ENCODE assay signal across 18 cellular contexts in genomic region chr20:48333707-48334106, GRCh38.
DNase-seq lines count a peak whose midpoint lies in the region; ATAC-seq and TF ChIP-seq lines count a peak whose summit lies in the region.
"Had no signal": no experiment of that assay in that cellular context is flagged by ENCODE, and none has a peak within 500 bp of the region (broad histone marks: within the 10 kb centered on the region; RNA-seq: fewer than 3 reads in every experiment).

No MANE protein-coding gene starts in this region.

- no peaks in the 10 kb centered on the region for H3K9me3 Mint-ChIP-seq in Calu3 (ENCODE audit: low read depth, unreplicated experiment)
- H3K9me3 Mint-ChIP-seq: HFFc6 had no signal

- no peak overlapping the region for H3K4me3 Mint-ChIP-seq in Calu3 (ENCODE audit: low read depth, unreplicated experiment)
- H3K4me3 Mint-ChIP-seq: CD4-positive, alpha-beta memory T cell; HFFc6 had no signal

- peak overlapping the region; percentile 32 for H2AK5ac ChIP-seq in neuronal stem cell (ENCODE audit: low read depth, low read length)

- H4K91ac ChIP-seq in neuronal stem cell (ENCODE audit: low read depth, low read length, poor library complexity), result no peak overlapping the region

- no CpG with 5 or more reads among the region's 4 CpGs for WGBS in neuronal stem cell (ENCODE audit: extremely low coverage in 2 of 2, insufficient read length in 2 of 2, insufficient replicate concordance in 1 of 2), 2 donors

- H2BK15ac ChIP-seq in neuronal stem cell (ENCODE audit: low read length), result no peak overlapping the region

- H3K4me1 ChIP-seq in RWPE2 (ENCODE audit: insufficient read depth, poor library complexity, severe bottlenecking) (peaks cover 7% of the 10 kb centered on the region), neuronal stem cell (ENCODE audit: control insufficient read depth in 2 of 2, insufficient read depth in 1 of 2, low read depth in 1 of 2, low read length in 2 of 2) (peaks cover 0 to 2% of the 10 kb centered on the region in 2 donors)

- H3K4me1 Mint-ChIP-seq in Calu3 (ENCODE audit: low read depth, unreplicated experiment), result peaks cover 20% of the 10 kb centered on the region
- H3K4me1 Mint-ChIP-seq: CD4-positive, alpha-beta memory T cell had no signal

- BruUV-seq in Calu3 (replicated peaks; lab: Mats Ljungman, UMichigan), result no TSS peak

- no peaks in the 10 kb centered on the region for H3K36me3 ChIP-seq in RWPE2 (ENCODE audit: low read depth)
- no peaks in the 10 kb centered on the region for H3K36me3 ChIP-seq in neuronal stem cell (replicated peaks in 1 of 2; ENCODE audit: control insufficient read depth in 2 of 2, insufficient read depth in 2 of 2, low read length in 2 of 2)
- H3K36me3 ChIP-seq: HAP-1 had no signal

- intact Hi-C loops in Calu3 (cut with micrococcal nuclease; ENCODE audit: unreplicated experiment), result no loop called here

- H3K27me3 ChIP-seq in RWPE2 (ENCODE audit: insufficient read depth, poor library complexity, severe bottlenecking) (peaks cover 5% of the 10 kb centered on the region), neuronal stem cell (ENCODE audit: control insufficient read depth in 3 of 3, insufficient read depth in 3 of 3, low read depth in 1 of 3, low read length in 3 of 3) (no peaks in the 10 kb centered on the region)

- H2AFZ ChIP-seq in neuronal stem cell (ENCODE audit: low read length), result no peak overlapping the region

- CTCF ChIA-PET in Calu3 (lab: Charles Lee), result no interaction called here

- no peaks in the 10 kb centered on the region for H3K79me1 ChIP-seq in neuronal stem cell (ENCODE audit: low read depth, low read length)

- peak; percentile 56 for DNase-seq in RWPE2 (ENCODE audit: low spot score)
- DNase-seq in islet precursor cell, result peak; percentile 22
- DNase-seq in neuronal stem cell (ENCODE audit: low spot score), result no peak
- no peak for DNase-seq in HPDE6-E6E7 (ENCODE audit: extremely low spot score)
- DNase-seq in Calu3, result no peak
- no peak for DNase-seq in middle frontal gyrus (ENCODE audit: extremely low spot score, low spot score)
- no peak for DNase-seq in iPS-NIHi11 (ENCODE audit: low spot score)
- DNase-seq: C1 segment of cervical spinal cord; Caco-2; CD4-positive, alpha-beta memory T cell; DMS 273 treated with DMSO at 0.1 percent for 48 hours; DMS79; EL; GDM1; GOT3; HFFc6 had no signal

- no peak overlapping the region for H3K4ac ChIP-seq in neuronal stem cell (ENCODE audit: low read length)

- no peaks in the 10 kb centered on the region for H3K27me3 Mint-ChIP-seq in Calu3 (ENCODE audit: unreplicated experiment)

- no peak overlapping the region for H2BK120ac ChIP-seq in neuronal stem cell (ENCODE audit: low read depth, low read length)

- H3K27ac ChIP-seq in RWPE2 (ENCODE audit: poor library complexity, severe bottlenecking), result no peak overlapping the region
- H3K27ac ChIP-seq in neuronal stem cell (replicated peaks; ENCODE audit: low read length), result no peak overlapping the region

- no peak overlapping the region for H3K9ac ChIP-seq in neuronal stem cell (ENCODE audit: low read depth, low read length, poor library complexity)

- no peak overlapping the region for H3K18ac ChIP-seq in neuronal stem cell (ENCODE audit: low read length)

- no peak overlapping the region for H4K8ac ChIP-seq in neuronal stem cell (ENCODE audit: low read depth, low read length)

- H3K9me3 ChIP-seq in RWPE2 (ENCODE audit: severe bottlenecking), result no peaks in the 10 kb centered on the region
- no peaks in the 10 kb centered on the region for H3K9me3 ChIP-seq in neuronal stem cell (replicated peaks in 1 of 2; ENCODE audit: control insufficient read depth in 2 of 2, insufficient read depth in 1 of 2, low read depth in 1 of 2, low read length in 2 of 2)
- H3K9me3 ChIP-seq: Caco-2, HAP-1 had no signal

- H3K4me3 ChIP-seq in RWPE2 (ENCODE audit: severe bottlenecking), result no peak overlapping the region
- no peak overlapping the region for H3K4me3 ChIP-seq in neuronal stem cell (ENCODE audit: low read length in 2 of 2)
- H3K4me3 ChIP-seq: GM12878, HAP-1 had no signal

- no peak overlapping the region for H3K27ac Mint-ChIP-seq in Calu3 (ENCODE audit: unreplicated experiment)
- H3K27ac Mint-ChIP-seq: CD4-positive, alpha-beta memory T cell; HFFc6 had no signal

- H2BK5ac ChIP-seq in neuronal stem cell (ENCODE audit: low read length), result no peak overlapping the region

- ATAC-seq in RWPE2 (ENCODE audit: low read depth), result no peak
- ATAC-seq: GM12878 had no signal

- H3K14ac ChIP-seq in neuronal stem cell (ENCODE audit: low read length), result no peak overlapping the region

- no peak overlapping the region for H2BK12ac ChIP-seq in neuronal stem cell (ENCODE audit: low read length)

- no peak overlapping the region for H3K4me2 ChIP-seq in neuronal stem cell (ENCODE audit: insufficient read depth, low read length, poor library complexity, severe bottlenecking)

- H3K23ac ChIP-seq in neuronal stem cell (ENCODE audit: low read depth, low read length, poor library complexity), result no peak overlapping the region

- no peaks in the 10 kb centered on the region for H3K36me3 Mint-ChIP-seq in Calu3 (ENCODE audit: insufficient read depth, unreplicated experiment)
- H3K36me3 Mint-ChIP-seq: CD4-positive, alpha-beta memory T cell had no signal

- no peak for TF ChIP-seq CTCF in RWPE2 (IDR thresholded peaks at IDR 0.05; ENCODE audit: poor library complexity, severe bottlenecking)
- TF ChIP-seq CTCF in Calu3 (IDR thresholded peaks at IDR 0.05; ENCODE audit: unreplicated experiment), result no peak

Comparison
In these comparisons a context has a peak if more than half of its experiments do, and no peak if none do; other contexts are left out.
1. DNase-seq: peak in RWPE2 (single experiment) and islet precursor cell (single experiment); none in neuronal stem cell (single experiment), HPDE6-E6E7 (single experiment), Calu3 (single experiment), middle frontal gyrus (single experiment) and iPS-NIHi11 (single experiment).